8 cellular contexts compared by ENCODE assay signal in the genomic region with DNA sequence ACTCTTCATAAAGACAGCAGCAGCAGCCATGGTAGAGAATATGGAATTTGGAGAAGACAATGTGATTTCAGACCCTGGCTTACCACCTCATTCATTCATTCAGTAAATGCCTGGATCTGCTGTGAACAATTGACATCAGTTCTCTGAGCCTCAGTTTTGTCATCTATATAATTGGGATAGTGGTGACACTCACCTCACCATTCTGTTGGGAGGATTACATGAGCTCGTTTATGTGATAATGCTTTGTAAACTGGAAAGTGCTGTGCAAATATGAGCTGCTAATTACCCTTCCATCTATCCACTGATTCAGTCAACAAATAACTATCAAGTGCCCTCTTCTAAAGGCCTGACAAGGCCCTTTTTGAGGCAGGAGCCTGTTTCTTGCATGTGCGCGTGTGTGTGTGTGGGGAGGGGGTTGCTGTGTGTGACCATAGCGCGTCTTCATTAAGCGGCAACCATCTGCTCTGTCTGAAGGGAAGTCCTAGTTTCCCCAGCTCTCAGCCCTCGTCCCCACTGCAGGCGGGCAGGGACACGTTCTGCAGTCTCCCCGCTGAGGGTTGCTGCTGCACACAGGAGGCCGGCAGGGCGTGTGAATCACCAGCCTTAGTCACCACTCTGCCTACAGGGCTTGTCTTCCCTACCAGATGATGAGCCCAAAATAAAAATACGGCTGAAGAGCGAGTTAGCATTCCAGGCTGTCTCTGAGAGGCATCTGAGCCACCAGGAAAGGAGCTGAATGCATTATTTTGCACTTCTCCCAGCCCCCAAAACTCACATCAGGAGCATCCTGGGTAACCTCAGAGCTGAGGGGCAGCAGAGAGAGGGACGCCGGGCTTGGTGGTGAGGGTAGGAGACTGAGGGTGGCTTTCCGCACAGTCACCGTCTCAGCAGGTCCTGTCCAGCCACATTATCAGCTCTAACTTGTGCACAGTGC. TPM values are rescaled to one million over a fixed set of nuclear protein-coding genes. Genes with fewer than 3 reads are reported as not detected.
A peak's percentile ranks its signal among the peaks of the same experiment; 100 is the strongest.
DNase-seq lines count a peak whose midpoint lies in the region; ATAC-seq, FAIRE-seq and TF ChIP-seq lines count a peak whose summit lies in the region.

No MANE protein-coding gene starts in this region.

- FAIRE-seq in RCC 7860 (lab: Jason Lieb, UNC), result peak; percentile 86

- H3K9me3 Mint-ChIP-seq in type B pancreatic cell, result no peaks in the 10 kb centered on the region
- no peaks in the 10 kb centered on the region for H3K9me3 Mint-ChIP-seq in T-cell

- peaks cover 22% of the 10 kb centered on the region for H3K27me3 Mint-ChIP-seq in type B pancreatic cell
- H3K27me3 Mint-ChIP-seq in T-cell, result peaks cover 27 to 38% of the 10 kb centered on the region in 2 donors

- CTCF ChIA-PET in AG04449 (lab: Yijun Ruan, JAX) (interaction anchor here (0.8 to 4.1 kb wide), 8 partner anchors 8 to 102 kb away, joined by 3 to 18 read pairs (median 4); a partner anchor contains a TSS), T-cell (lab: Charles Lee) (interaction anchor here in 1 of 2 donors (0.6 kb wide), 1 partner anchor 47 kb away, joined by 3 read pairs; no protein-coding TSS in a partner anchor)

- POLR2A ChIA-PET in AG04449 (lab: Yijun Ruan, JAX), result interaction anchor here (0.8 to 3.6 kb wide), 7 partner anchors 12 to 65 kb away, joined by 3 to 33 read pairs (median 6); a partner anchor contains a TSS
- POLR2A ChIA-PET in T-cell (lab: Charles Lee), result interaction anchor here in 1 of 2 donors (0.5 kb wide), 1 partner anchor 1411 kb away, joined by 9 read pairs; no protein-coding TSS in a partner anchor

- H3K4me3 Mint-ChIP-seq in type B pancreatic cell (no peak overlapping the region), T-cell (no peak overlapping the region)

- TF ChIP-seq CTCF in AG04449 (IDR thresholded peaks at IDR 0.05; ENCODE audit: insufficient read depth, low read length, missing control alignments) (peak; percentile 19), epithelial cell of esophagus (IDR thresholded peaks at IDR 0.05; ENCODE audit: insufficient read depth, low read depth, low read length, missing control alignments) (no peak), omental fat pad (IDR thresholded peaks at IDR 0.05) (no peak), type B pancreatic cell (conservative IDR thresholded peaks at IDR 0.05) (no peak)

- no peak overlapping the region for H3K27ac Mint-ChIP-seq in type B pancreatic cell
- H3K27ac Mint-ChIP-seq in T-cell, result no peak overlapping the region

- ATAC-seq in omental fat pad (ENCODE audit: low FRiP score) (peak; percentile 83), T-cell (replicated peaks in 1 of 4) (no peak)

- H3K36me3 Mint-ChIP-seq in type B pancreatic cell (no peaks in the 10 kb centered on the region), T-cell (no peaks in the 10 kb centered on the region)

- peak; percentile 74 for DNase-seq in AG04449 (ENCODE audit: low read depth, low spot score)
- peak; percentile 94 for DNase-seq in HT1080 (ENCODE audit: low read depth)
- DNase-seq in RCC 7860 (ENCODE audit: low spot score), result peak; percentile 82
- DNase-seq in epithelial cell of esophagus (ENCODE audit: low read depth), result peak; percentile 98
- DNase-seq in omental fat pad (ENCODE audit: low spot score), result no peak
- DNase-seq in stimulated activated CD8-positive, alpha-beta memory T cell treated with anti-CD3 and anti-CD28 coated beads, Interleukin-4, amount 100 ng/mL, for 48 hours, result no peak
- no peak for DNase-seq in type B pancreatic cell (ENCODE audit: extremely low spot score, unreplicated experiment)
- no peak for DNase-seq in T-cell

- H3K4me3 ChIP-seq in AG04449 (ENCODE audit: low read depth, low read length), result peak overlapping the region; percentile 20; the same call in 1 of the 2 replicates
- peak overlapping the region; percentile 32 for H3K4me3 ChIP-seq in epithelial cell of esophagus (ENCODE audit: low read length)

- H3K4me1 Mint-ChIP-seq in type B pancreatic cell (ENCODE audit: unreplicated experiment), result peaks cover 7% of the 10 kb centered on the region
- H3K4me1 Mint-ChIP-seq in T-cell, result no peaks in the 10 kb centered on the region

RNA-seq across cellular contexts. Expression of a gene that starts 19.9 kb away (rescaled TPM):
- 5.7 and 8.9 TPM in 2 replicates for total RNA-seq in HT1080 (2014; rRNA removed; shearing (Covaris generic))
- polyA plus RNA-seq in HT1080 (2015; cell fraction: cytosol; rRNA removed), result 6.7 and 7.0 TPM in 2 replicates
- polyA plus RNA-seq in HT1080 (2015; cell fraction: nucleus; rRNA removed), result 5.7 and 7.5 TPM in 2 replicates
- total RNA-seq in omental fat pad (10 to 100 TPM; 11.8 to 42.8 (median 27.1) TPM), type B pancreatic cell (ENCODE audit: low replicate concordance) (8.3 and 9.9 TPM in 2 replicates), T-cell (1 to 10 TPM; 1.3 to 2.9 (median 2.4) TPM)

Comparison
In these comparisons a context has a peak if more than half of its experiments do, and no peak if none do; other contexts are left out.
1. DNase-seq: peak in AG04449 (single experiment), HT1080 (single experiment), RCC 7860 (single experiment) and epithelial cell of esophagus (single experiment); none in omental fat pad (single experiment), stimulated activated CD8-positive, alpha-beta memory T cell treated with anti-CD3 and anti-CD28 coated beads, Interleukin-4, amount 100 ng/mL, for 48 hours (single experiment), type B pancreatic cell (single experiment) and T-cell (0 of 34).